10 cellular contexts compared by ENCODE assay signal in the genomic region with DNA sequence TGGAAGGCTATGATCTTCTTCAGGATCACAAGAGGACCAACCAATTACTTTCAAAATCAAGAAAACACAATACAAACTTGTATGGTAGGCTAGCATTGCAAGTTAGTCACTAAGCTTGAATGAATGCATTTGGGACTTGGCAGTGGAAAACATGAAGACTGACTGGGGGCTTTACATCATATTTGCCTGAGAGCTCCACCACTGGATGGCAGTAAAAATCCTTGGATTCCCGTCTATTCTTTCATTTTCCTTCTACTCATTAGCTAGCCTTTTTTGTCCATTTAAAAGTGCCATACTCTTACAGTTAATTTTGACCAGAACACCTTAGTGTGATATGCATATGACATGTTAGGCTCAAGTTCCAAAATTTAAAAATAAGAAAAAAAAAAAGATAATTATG.
DNase-seq lines count a peak whose midpoint lies in the region; ATAC-seq, FAIRE-seq and TF ChIP-seq lines count a peak whose summit lies in the region.
"Had no signal": no experiment of that assay in that cellular context is flagged by ENCODE, and none has a peak within 500 bp of the region (broad histone marks: within the 10 kb centered on the region; RNA-seq: fewer than 3 reads in every experiment).

No MANE protein-coding gene starts in this region.

- no peak overlapping the region for H3K4me3 Mint-ChIP-seq in natural killer cell

- H3K4me1 Mint-ChIP-seq in natural killer cell = no peaks in the 10 kb centered on the region

- no peak overlapping the region for H3K27ac Mint-ChIP-seq in natural killer cell

- no peaks in the 10 kb centered on the region for H3F3A ChIP-seq in SU-DHL-6 (ENCODE audit: insufficient read depth)

- H3K36me3 ChIP-seq in SU-DHL-6 (ENCODE audit: low read length) (no peaks in the 10 kb centered on the region), left ventricle myocardium inferior (no peaks in the 10 kb centered on the region)

- no peaks in the 10 kb centered on the region for H3K9me2 ChIP-seq in SU-DHL-6 (replicated peaks; ENCODE audit: insufficient read depth, low read length)

- DNase-seq in GM13977 (ENCODE audit: low spot score) (peak; percentile 39), left ventricle myocardium inferior (no peak), NOMO-1 treated with DMSO at 0.1 percent for 48 hours (lab: John Stamatoyannopoulos, UW; ENCODE audit: unreplicated experiment) (no peak), natural killer cell (no peak), OCI-M2 (lab: John Stamatoyannopoulos, UW; ENCODE audit: unreplicated experiment) (no peak)
- no peak for DNase-seq in activated T-cell treated with anti-CD3 and anti-CD28 coated beads, Interleukin-2, amount 50 U/mL, for 48 hours
- DNase-seq: NCI-H510A had no signal

- no peak for ATAC-seq in natural killer cell

- H3K4me1 ChIP-seq in left ventricle myocardium inferior = peaks cover 13% of the 10 kb centered on the region

- H3K27ac ChIP-seq in SU-DHL-6 (ENCODE audit: low read depth, low read length) (no peak overlapping the region), left ventricle myocardium inferior (replicated peaks) (no peak overlapping the region)

- intact Hi-C loops in left ventricle myocardium inferior (cut with micrococcal nuclease) = no loop called here
- intact Hi-C loops in natural killer cell (cut with micrococcal nuclease) = no loop called here

- H3K27me3 Mint-ChIP-seq in natural killer cell (ENCODE audit: low read depth in 2 of 2) = peaks cover 0 to 8% of the 10 kb centered on the region in 2 donors

- no peaks in the 10 kb centered on the region for H3K36me3 Mint-ChIP-seq in natural killer cell

- in situ Hi-C loops in GM13977 (cut with MboI; ENCODE audit: low pct_unique_long_range_greater_than_20kb, low sequenced_read_pairs, unreplicated experiment) = no loop called here

- H3K9ac ChIP-seq in SU-DHL-6 (ENCODE audit: low read length) = no peak overlapping the region

- H3K9me3 ChIP-seq in SU-DHL-6 (ENCODE audit: insufficient read depth, low read length) = peaks cover 5% of the 10 kb centered on the region; the same call in 1 of the 2 replicates
- H3K9me3 ChIP-seq in left ventricle myocardium inferior (replicated peaks) = peaks cover 8% of the 10 kb centered on the region

- H3K9me3 Mint-ChIP-seq in natural killer cell = no peaks in the 10 kb centered on the region

- TF ChIP-seq CTCF in GM13977 (IDR thresholded peaks at IDR 0.05; ENCODE audit: extremely low read depth, insufficient read depth, missing control alignments) (peak; percentile 36), SU-DHL-6 (IDR thresholded peaks at IDR 0.05; ENCODE audit: insufficient read depth, low read length, poor library complexity, severe bottlenecking) (peak; percentile 27), left ventricle myocardium inferior (IDR thresholded peaks at IDR 0.05; ENCODE audit: borderline replicate concordance) (peak; percentile 70), natural killer cell (IDR thresholded peaks at IDR 0.05) (no peak)

- no peak overlapping the region for H2AFZ ChIP-seq in SU-DHL-6 (ENCODE audit: low read depth, low read length, severe bottlenecking)

- H3K4me3 ChIP-seq in SU-DHL-6 (ENCODE audit: insufficient read depth, low read length, poor library complexity, severe bottlenecking) = no peak overlapping the region
- H3K4me3 ChIP-seq in left ventricle myocardium inferior = no peak overlapping the region

- H4K20me1 ChIP-seq in SU-DHL-6 (ENCODE audit: low read depth, low read length) = no peaks in the 10 kb centered on the region

- H3K27me3 ChIP-seq in SU-DHL-6 (ENCODE audit: low read length) = no peaks in the 10 kb centered on the region
- H3K27me3 ChIP-seq in left ventricle myocardium inferior (ENCODE audit: low read depth) = no peaks in the 10 kb centered on the region

- H3K4me2 ChIP-seq in SU-DHL-6 (ENCODE audit: low read depth, low read length, poor library complexity, severe bottlenecking) = no peak overlapping the region

- no peaks in the 10 kb centered on the region for H3K79me2 ChIP-seq in SU-DHL-6 (ENCODE audit: insufficient read depth, low read length)

- peak; percentile 64 for FAIRE-seq in A204.1 (lab: Jason Lieb, UNC)
- FAIRE-seq: GM12892 had no signal
